ENCODE assay signal across 10 cellular contexts in genomic region chr22:42376721-42377177, GRCh38. TPM values are rescaled to one million over a fixed set of nuclear protein-coding genes. Genes with fewer than 3 reads are reported as not detected.
DNase-seq lines count a peak whose midpoint lies in the region; ATAC-seq and TF ChIP-seq lines count a peak whose summit lies in the region.
"Had no signal": no experiment of that assay in that cellular context is flagged by ENCODE, and none has a peak within 500 bp of the region (broad histone marks: within the 10 kb centered on the region; RNA-seq: fewer than 3 reads in every experiment).

No MANE protein-coding gene starts in this region.

- H3K27ac ChIP-seq in gastroesophageal sphincter, result peak overlapping the region in 2 of 4 donors; percentile 31 to 67
- peak overlapping the region in 3 of 4 donors; percentile 7 to 41 (median 38) for H3K27ac ChIP-seq in gastrocnemius medialis

- intact Hi-C loops in gastrocnemius medialis (cut with DNase I; ENCODE audit: low total_unique reads), result no loop called here

- H3K4me1 ChIP-seq in gastroesophageal sphincter, result peaks cover 0 to 6% (median 0%) of the 10 kb centered on the region in 3 donors
- H3K4me1 ChIP-seq in gastrocnemius medialis, result no peaks in the 10 kb centered on the region

- DNase-seq in H7 (peak; percentile 90), gastrocnemius medialis (peak; percentile 52 to 82)
- DNase-seq in activated CD8-positive, alpha-beta memory T cell treated with anti-CD3 and anti-CD28 coated beads, Interleukin-2, amount 50 U/mL, for 48 hours, result no peak
- no peak for DNase-seq in stimulated activated CD4-positive, alpha-beta T cell treated with anti-CD3 and anti-CD28 coated beads, Interleukin-2, amount 100 ng/mL, for 48 hours
- DNase-seq: naive B cell, T-helper 17 cell had no signal

- H3K9me3 ChIP-seq in gastroesophageal sphincter (no peaks in the 10 kb centered on the region), gastrocnemius medialis (no peaks in the 10 kb centered on the region)

- H3K27me3 ChIP-seq in H7 (ENCODE audit: control insufficient read depth, insufficient read depth, low read length) (no peaks in the 10 kb centered on the region), gastroesophageal sphincter (no peaks in the 10 kb centered on the region), gastrocnemius medialis (peaks cover 0 to 3% (median 0%) of the 10 kb centered on the region in 3 donors)

- H3K4me3 ChIP-seq in H7 (ENCODE audit: insufficient read depth, low read depth, low read length), result no peak overlapping the region
- H3K4me3 ChIP-seq in gastroesophageal sphincter, result no peak overlapping the region
- no peak overlapping the region for H3K4me3 ChIP-seq in gastrocnemius medialis

- in situ Hi-C loops in gastrocnemius medialis (cut with MboI; ENCODE audit: low sequenced_read_pairs in 4 of 4), result no loop called here

- TF ChIP-seq CTCF in gastroesophageal sphincter (IDR thresholded peaks at IDR 0.05) (no peak), gastrocnemius medialis (IDR thresholded peaks at IDR 0.05 in 4 of 5, conservative IDR thresholded peaks at IDR 0.05 in 1 of 5) (no peak)

- H3K36me3 ChIP-seq in H7 (replicated peaks; ENCODE audit: control insufficient read depth, insufficient read depth, low read length), result no peaks in the 10 kb centered on the region
- no peaks in the 10 kb centered on the region for H3K36me3 ChIP-seq in gastroesophageal sphincter
- H3K36me3 ChIP-seq in gastrocnemius medialis, result no peaks in the 10 kb centered on the region

- peak; percentile 90 for ATAC-seq in gastroesophageal sphincter
- peak; percentile 67 to 69 for ATAC-seq in gastrocnemius medialis
- no peak for ATAC-seq in GM21737 (IDR thresholded peaks at IDR 0.05; ENCODE audit: unreplicated experiment)
- no peak for ATAC-seq in HG03457 (IDR thresholded peaks at IDR 0.05; ENCODE audit: unreplicated experiment)
- ATAC-seq: T-helper 17 cell had no signal

- TF ChIP-seq EP300 in gastroesophageal sphincter (IDR thresholded peaks at IDR 0.05), result no peak

- 32% methylated on average over 2 of the region's 10 CpGs; no CpG with 5 or more reads in 1 of the 2 donors for WGBS in gastroesophageal sphincter (ENCODE audit: low coverage in 1 of 2), 2 donors

- TF ChIP-seq POLR2A in gastroesophageal sphincter (IDR thresholded peaks at IDR 0.05) (no peak), gastrocnemius medialis (IDR thresholded peaks at IDR 0.05) (peak in 1 of 2 donors; percentile 26)

TF ChIP-seq in PFSK-1, 5 proteins besides CTCF, POLR2A, EP300 and RAD21:
- no peak for TF ChIP-seq TAF1 (IDR thresholded peaks at IDR 0.05; ENCODE audit: borderline replicate concordance, insufficient read depth, low read length)
- TF ChIP-seq FOXP2 (optimal IDR thresholded peaks at IDR 0.05; ENCODE audit: borderline replicate concordance, extremely low read depth, extremely low read length, insufficient read depth), result peak; percentile 75
- TF ChIP-seq SIN3A (IDR thresholded peaks at IDR 0.05; ENCODE audit: borderline replicate concordance, insufficient read depth, low read length), result 0 out of 2 replicates have a peak, but pooled peaks have one; percentile 40

RNA-seq across cellular contexts. Expression of gene NFAM1, which starts 55.5 kb away (rescaled TPM):
- total RNA-seq in H7 (2014; rRNA removed; shearing (Covaris generic)), result 0.48 and 0.69 TPM in 2 replicates
- polyA plus RNA-seq in PFSK-1 (2012; ENCODE audit: insufficient read length, low read depth), result 0.11 TPM
- total RNA-seq in gastroesophageal sphincter (1 to 10 TPM; 1.2 to 3.4 (median 2.7) TPM), gastrocnemius medialis (under 1 TPM in 3 of 4 donors, not detected in 1; 0.20 to 0.59 (median 0.58) TPM)

Comparison
In these comparisons a context has a peak if more than half of its experiments do, and no peak if none do; other contexts are left out.
1. DNase-seq: peak in H7 (single experiment) and gastrocnemius medialis (2 of 2); none in activated CD8-positive, alpha-beta memory T cell treated with anti-CD3 and anti-CD28 coated beads, Interleukin-2, amount 50 U/mL, for 48 hours (single experiment) and stimulated activated CD4-positive, alpha-beta T cell treated with anti-CD3 and anti-CD28 coated beads, Interleukin-2, amount 100 ng/mL, for 48 hours (0 of 2).
2. ATAC-seq: peak in gastroesophageal sphincter (single experiment) and gastrocnemius medialis (2 of 2); none in GM21737 (single experiment) and HG03457 (single experiment).